Comparison of ENCODE assay signal across 9 cellular contexts in the genomic region with DNA sequence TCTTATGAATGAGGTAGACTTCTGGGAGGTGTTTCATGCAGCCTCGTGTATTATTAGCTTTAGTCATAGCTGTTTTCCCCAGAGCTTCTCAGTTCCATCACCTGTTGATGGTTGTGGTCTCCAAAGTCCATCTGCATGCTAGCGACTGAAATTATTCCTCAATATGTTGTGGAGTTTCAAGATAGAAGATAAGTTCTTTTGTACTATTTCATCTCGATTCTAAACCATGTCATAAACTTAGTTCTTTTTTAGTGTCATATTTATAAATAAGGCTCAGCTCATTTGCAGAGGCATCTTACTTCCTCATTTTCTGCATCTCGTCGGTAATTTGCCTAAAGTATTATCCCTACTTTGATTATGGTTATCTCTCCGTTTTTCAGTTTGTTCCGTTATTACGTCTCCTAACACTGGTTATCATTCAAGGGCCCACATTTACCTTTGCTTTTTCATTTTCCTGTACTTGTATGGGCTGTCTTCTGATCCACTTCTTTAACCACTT.
A peak's percentile ranks its signal among the peaks of the same experiment; 100 is the strongest.
DNase-seq lines count a peak whose midpoint lies in the region; ATAC-seq lines count a peak whose summit lies in the region.
"Had no signal": no experiment of that assay in that cellular context is flagged by ENCODE, and none has a peak within 500 bp of the region (broad histone marks: within the 10 kb centered on the region; RNA-seq: fewer than 3 reads in every experiment).

No MANE protein-coding gene starts in this region.

- DNase-seq in myocyte (ENCODE audit: low read depth) (peak; percentile 61), G401 (ENCODE audit: low spot score) (no peak), DMS114 treated with DMSO at 0.1 percent for 48 hours (lab: John Stamatoyannopoulos, UW; ENCODE audit: unreplicated experiment) (no peak), SW480 (ENCODE audit: low spot score) (no peak)
- DNase-seq: NCI-H2171, upper lobe of right lung had no signal

- in situ Hi-C loops in G401 (cut with HindIII; ENCODE audit: low sequenced_read_pairs), result no loop called here

- peak; percentile 74 for ATAC-seq in GM18870 (IDR thresholded peaks at IDR 0.05; ENCODE audit: unreplicated experiment)
- peak; percentile 74 for ATAC-seq in GM21528 (IDR thresholded peaks at IDR 0.05; ENCODE audit: low FRiP score, unreplicated experiment)
- peak; percentile 71 for ATAC-seq in HG03095 (IDR thresholded peaks at IDR 0.05; ENCODE audit: unreplicated experiment)
- ATAC-seq: upper lobe of right lung had no signal
